Comparison of ENCODE assay signal across 6 cellular contexts in genomic region chrX:102936972-102937371, GRCh38. TPM values are rescaled to one million over a fixed set of nuclear protein-coding genes. Genes with fewer than 3 reads are reported as not detected.
"Had no signal": no experiment of that assay in that cellular context is flagged by ENCODE, and none has a peak within 500 bp of the region (broad histone marks: within the 10 kb centered on the region; RNA-seq: fewer than 3 reads in every experiment).

RAB40AL (plus strand) TSS chrX:102937272; CDS start chrX:102937319, 47 bp downstream.

RNA-seq across cellular contexts. Expression of gene RAB40AL, which starts in this region (rescaled TPM):
- total RNA-seq: kidney epithelial cell, left ventricle myocardium inferior, left ventricle myocardium superior had no signal
- polyA plus RNA-seq: immature natural killer cell; keratinocyte; naive thymus-derived CD4-positive, alpha-beta T cell had no signal
